In the genomic region with DNA sequence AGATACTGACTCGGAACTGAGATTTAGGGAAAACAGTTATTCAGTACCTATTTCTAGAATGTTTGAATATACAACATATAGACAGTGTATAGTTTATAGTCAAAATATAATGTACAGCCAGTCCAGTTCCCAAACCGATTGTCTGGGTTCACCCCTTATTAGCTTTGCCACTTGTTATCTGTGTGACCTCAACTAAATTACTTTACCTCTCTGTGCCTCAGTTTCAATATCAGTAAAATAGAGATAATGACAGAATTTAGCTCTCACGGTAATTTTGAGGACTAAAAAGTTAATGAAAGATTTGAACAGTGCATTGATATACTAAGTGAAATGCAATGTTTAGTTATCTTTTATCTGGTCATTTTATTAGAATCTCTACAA, we compare ENCODE assay signal across 8 cellular contexts. TPM values are rescaled to one million over a fixed set of nuclear protein-coding genes. Genes with fewer than 3 reads are reported as not detected.
DNase-seq lines count a peak whose midpoint lies in the region; ATAC-seq and TF ChIP-seq lines count a peak whose summit lies in the region.

No MANE protein-coding gene starts in this region.

- TF ChIP-seq POLR2A in ovary (IDR thresholded peaks at IDR 0.05): no peak

- ATAC-seq in CD8-positive, alpha-beta T cell: no peak
- no peak for ATAC-seq in HG03439 (IDR thresholded peaks at IDR 0.05; ENCODE audit: unreplicated experiment)

- H3K27ac Mint-ChIP-seq in CD8-positive, alpha-beta T cell: peak overlapping the region; percentile 94
- H3K27ac Mint-ChIP-seq in endodermal cell: peak overlapping the region; percentile 82

- DNase-seq in CD8-positive, alpha-beta T cell: no peak
- no peak for DNase-seq in OCI-LY7 (ENCODE audit: low spot score)
- no peak for DNase-seq in endodermal cell
- DNase-seq in ovary: no peak
- DNase-seq in NCI-H1436 (lab: John Stamatoyannopoulos, UW): no peak
- no peak for DNase-seq in OCI-M1 (lab: John Stamatoyannopoulos, UW)
- DNase-seq in NAMALWA (ENCODE audit: low spot score): no peak

- H3K4me3 Mint-ChIP-seq in CD8-positive, alpha-beta T cell: peak overlapping the region; percentile 99
- peak overlapping the region; percentile 99 for H3K4me3 Mint-ChIP-seq in endodermal cell

- H3K4me1 Mint-ChIP-seq in CD8-positive, alpha-beta T cell (ENCODE audit: low read depth): peaks cover 43% of the 10 kb centered on the region
- peaks cover 13% of the 10 kb centered on the region for H3K4me1 Mint-ChIP-seq in endodermal cell

- H2AFZ ChIP-seq in OCI-LY7 (ENCODE audit: low read length): peak overlapping the region; percentile 97

- no peaks in the 10 kb centered on the region for H3K9me3 Mint-ChIP-seq in CD8-positive, alpha-beta T cell
- no peaks in the 10 kb centered on the region for H3K9me3 Mint-ChIP-seq in endodermal cell

- intact Hi-C loops in CD8-positive, alpha-beta T cell (cut with DNase I, micrococcal nuclease): loop anchor here (2.0 to 5.0 kb wide), 3 partner anchors 50 to 1850 kb away; a partner anchor contains a TSS
- intact Hi-C loops in OCI-LY7 (cut with micrococcal nuclease; ENCODE audit: unreplicated experiment): loop anchor here (2.0 kb wide), 1 partner anchor 46 kb away; no protein-coding TSS in a partner anchor
- intact Hi-C loops in ovary (cut with DNase I): loop anchor here in 1 of 4 donors (10.0 kb wide), 1 partner anchor 52 kb away; a partner anchor contains a TSS

- peaks cover 26% of the 10 kb centered on the region for H3K4me1 ChIP-seq in CD8-positive, alpha-beta T cell (ENCODE audit: insufficient read depth, low read length)
- H3K4me1 ChIP-seq in OCI-LY7 (ENCODE audit: insufficient read depth, low read length, poor library complexity, severe bottlenecking) (peaks cover 17% of the 10 kb centered on the region), endodermal cell (ENCODE audit: control insufficient read depth, insufficient read depth, low read length) (no peaks in the 10 kb centered on the region), ovary (ENCODE audit: insufficient read depth) (peaks cover 6% of the 10 kb centered on the region)

- H3K27ac ChIP-seq in CD8-positive, alpha-beta T cell (ENCODE audit: low read depth, low read length): peak overlapping the region; percentile 65
- peak overlapping the region; percentile 22 for H3K27ac ChIP-seq in OCI-LY7 (ENCODE audit: low read depth, low read length, poor library complexity, severe bottlenecking)
- no peak overlapping the region for H3K27ac ChIP-seq in endodermal cell (ENCODE audit: low read depth, low read length)
- H3K27ac ChIP-seq in ovary: peak overlapping the region in 1 of 2 donors; percentile 65

- no peaks in the 10 kb centered on the region for H3K9me2 ChIP-seq in OCI-LY7 (ENCODE audit: insufficient read depth, low read length)

- H3K4me3 ChIP-seq in CD8-positive, alpha-beta T cell (ENCODE audit: low read depth, low read length): peak overlapping the region; percentile 69
- peak overlapping the region; percentile 87 for H3K4me3 ChIP-seq in OCI-LY7 (ENCODE audit: low read depth, low read length, poor library complexity, severe bottlenecking)
- H3K4me3 ChIP-seq in endodermal cell (ENCODE audit: low read length): peak overlapping the region; percentile 94
- H3K4me3 ChIP-seq in ovary: peak overlapping the region; percentile 97

- H3K9me3 ChIP-seq in CD8-positive, alpha-beta T cell (ENCODE audit: low read length): no peaks in the 10 kb centered on the region
- H3K9me3 ChIP-seq in OCI-LY7 (ENCODE audit: low read length): no peaks in the 10 kb centered on the region
- H3K9me3 ChIP-seq in endodermal cell (ENCODE audit: control insufficient read depth, low read length): no peaks in the 10 kb centered on the region
- H3K9me3 ChIP-seq in ovary: no peaks in the 10 kb centered on the region

- BruUV-seq in OCI-LY7 (replicated peaks; lab: Mats Ljungman, UMichigan): TSS peak; percentile 90

- H3K27me3 Mint-ChIP-seq in CD8-positive, alpha-beta T cell (ENCODE audit: low read depth): no peaks in the 10 kb centered on the region
- peaks cover 3% of the 10 kb centered on the region for H3K27me3 Mint-ChIP-seq in endodermal cell (ENCODE audit: insufficient read depth)

- H3K4me2 ChIP-seq in OCI-LY7 (ENCODE audit: low read length): peak overlapping the region; percentile 88

- H3K36me3 Mint-ChIP-seq in CD8-positive, alpha-beta T cell: peaks cover 20% of the 10 kb centered on the region
- peaks cover 9% of the 10 kb centered on the region for H3K36me3 Mint-ChIP-seq in endodermal cell (ENCODE audit: low read depth)

- CTCF ChIA-PET in CD8-positive, alpha-beta T cell (lab: Charles Lee): no interaction called here
- CTCF ChIA-PET in OCI-LY7 (lab: Charles Lee; ENCODE audit: unreplicated experiment): interaction anchor here (0.5 kb wide), 1 partner anchor 203 kb away, joined by 3 read pairs; no protein-coding TSS in a partner anchor

- H3K27me3 ChIP-seq in CD8-positive, alpha-beta T cell (ENCODE audit: insufficient read depth, low read length): no peaks in the 10 kb centered on the region
- H3K27me3 ChIP-seq in endodermal cell (ENCODE audit: control insufficient read depth, insufficient read depth, low read length, poor library complexity, severe bottlenecking): no peaks in the 10 kb centered on the region
- H3K27me3 ChIP-seq in ovary: no peaks in the 10 kb centered on the region

- no peak for TF ChIP-seq EP300 in ovary (IDR thresholded peaks at IDR 0.05)

- H3K9ac ChIP-seq in endodermal cell (ENCODE audit: extremely low read depth, low read length, poor library complexity, severe bottlenecking): peak overlapping the region; percentile 30

- peaks cover 8% of the 10 kb centered on the region; the same call in 1 of the 2 replicates for H4K20me1 ChIP-seq in OCI-LY7 (ENCODE audit: insufficient read depth, low read length)

- no peaks in the 10 kb centered on the region for H3K36me3 ChIP-seq in CD8-positive, alpha-beta T cell (ENCODE audit: insufficient read depth, low read length)
- H3K36me3 ChIP-seq in OCI-LY7 (ENCODE audit: insufficient read depth, low read length) (peaks cover 21% of the 10 kb centered on the region), endodermal cell (ENCODE audit: control insufficient read depth, insufficient read depth, low read length) (peaks cover 19% of the 10 kb centered on the region), ovary (no peaks in the 10 kb centered on the region)

- POLR2A ChIA-PET in CD8-positive, alpha-beta T cell (lab: Charles Lee): interaction anchor here (0.9 to 1.6 kb wide), 4 partner anchors 10 to 36 kb away, joined by 3 to 4 read pairs (median 4); a partner anchor contains a TSS
- POLR2A ChIA-PET in OCI-LY7 (lab: Charles Lee): interaction anchor here (0.8 to 2.4 kb wide), 9 partner anchors 8 to 36 kb away, joined by 3 to 13 read pairs (median 5); no protein-coding TSS in a partner anchor

- H3K79me2 ChIP-seq in OCI-LY7 (ENCODE audit: insufficient read depth, low read depth, low read length): peaks cover 38% of the 10 kb centered on the region

- TF ChIP-seq CTCF in CD8-positive, alpha-beta T cell (IDR thresholded peaks at IDR 0.05): no peak
- TF ChIP-seq CTCF in OCI-LY7 (conservative IDR thresholded peaks at IDR 0.05; ENCODE audit: low read length): no peak
- TF ChIP-seq CTCF in endodermal cell (conservative IDR thresholded peaks at IDR 0.05): no peak
- TF ChIP-seq CTCF in ovary (IDR thresholded peaks at IDR 0.05): no peak

- WGBS in endodermal cell (ENCODE audit: insufficient coverage in 1 of 2, insufficient read length in 1 of 2), 2 experiments: 89 to 100% methylated on average over 1 of the region's 3 CpGs
- 19 to 48% (median 25%) methylated on average over 3 of the region's 3 CpGs for WGBS in ovary, 3 donors

RNA-seq across cellular contexts. Expression of a gene that starts 0.8 kb away (rescaled TPM):
- 100 to 1,000 TPM; 159 to 185 TPM for total RNA-seq in CD8-positive, alpha-beta T cell
- 18.1 and 26.6 TPM in 2 replicates for total RNA-seq in OCI-LY7 (2014; rRNA removed; shearing (Covaris generic))
- total RNA-seq in OCI-LY7 (2022) (52.2 and 52.4 TPM in 2 replicates), endodermal cell (10 to 100 TPM; 31.2 to 45.0 TPM), ovary (10 to 100 TPM; 21.5 to 47.6 (median 39.2) TPM)
- 51.2 TPM for polyA plus RNA-seq in endodermal cell (2013, experiment 1 of 2)
- 49.9 TPM for polyA plus RNA-seq in endodermal cell (2013, experiment 2 of 2)
- polyA plus RNA-seq in ovary: 10 to 100 TPM; 29.2 to 48.3 TPM

RNA-seq across cellular contexts. Expression of a gene that starts 51.0 kb away (rescaled TPM):
- 10 to 100 TPM; 59.8 to 62.2 TPM for total RNA-seq in CD8-positive, alpha-beta T cell
- 28.4 and 32.8 TPM in 2 replicates for total RNA-seq in OCI-LY7 (2014; rRNA removed; shearing (Covaris generic))
- 36.2 and 41.5 TPM in 2 replicates for total RNA-seq in OCI-LY7 (2022)
- 10 to 100 TPM; 18.3 to 19.1 TPM for total RNA-seq in endodermal cell
- 21.9 TPM for polyA plus RNA-seq in endodermal cell (2013, experiment 1 of 2)
- 21.4 TPM for polyA plus RNA-seq in endodermal cell (2013, experiment 2 of 2)
- total RNA-seq in ovary: 10 to 100 TPM; 15.0 to 29.2 (median 21.8) TPM
- 10 to 100 TPM; 22.9 to 29.5 TPM for polyA plus RNA-seq in ovary
